In genomic region chr3:123120546-123120945, GRCh38 we compare ENCODE assay signal across 13 cellular contexts.
"Had no signal": no experiment of that assay in that cellular context is flagged by ENCODE, and none has a peak within 500 bp of the region (broad histone marks: within the 10 kb centered on the region; RNA-seq: fewer than 3 reads in every experiment).

No MANE protein-coding gene starts in this region.

- H3K27me3 ChIP-seq: dorsolateral prefrontal cortex had no signal

- ATAC-seq: activated CD4-positive, alpha-beta T cell treated with anti-CD3 and anti-CD28 coated beads for 36 hours; natural killer cell treated with Interleukin-12 subunit alpha and Interleukin-12 subunit beta and Interleukin-15 and Interleukin-18, amount 100 ng/mL, for 72 hours; WTC11 had no signal

- H3K4me3 ChIP-seq: dorsolateral prefrontal cortex had no signal

- DNase-seq: activated CD4-positive, alpha-beta memory T cell treated with anti-CD3 and anti-CD28 coated beads, Interleukin-2, amount 10 ng/mL, durations not matched to agents 7 days and 5 days; activated CD4-positive, alpha-beta T cell treated with anti-CD3 and anti-CD28 coated beads for 36 hours; activated naive CD4-positive, alpha-beta T cell treated with Interleukin-2 at 50 U/mL for 16 hours; activated naive CD8-positive, alpha-beta T cell treated with anti-CD3 and anti-CD28 coated beads, Interleukin-2, amount 10 ng/mL, durations not matched to agents 7 days and 5 days; activated T-cell treated with anti-CD3 and anti-CD28 coated beads, Interleukin-2, amount 50 U/mL, for 1 hour; foreskin melanocyte; kidney; stimulated activated CD8-positive, alpha-beta memory T cell treated with anti-CD3 and anti-CD28 coated beads, Interleukin-4, amount 100 ng/mL, for 48 hours; stimulated activated naive CD4-positive, alpha-beta T cell had no signal

- H3K27ac ChIP-seq: epithelial cell of prostate had no signal
